Comparison of ENCODE assay signal across 8 cellular contexts in the genomic region with DNA sequence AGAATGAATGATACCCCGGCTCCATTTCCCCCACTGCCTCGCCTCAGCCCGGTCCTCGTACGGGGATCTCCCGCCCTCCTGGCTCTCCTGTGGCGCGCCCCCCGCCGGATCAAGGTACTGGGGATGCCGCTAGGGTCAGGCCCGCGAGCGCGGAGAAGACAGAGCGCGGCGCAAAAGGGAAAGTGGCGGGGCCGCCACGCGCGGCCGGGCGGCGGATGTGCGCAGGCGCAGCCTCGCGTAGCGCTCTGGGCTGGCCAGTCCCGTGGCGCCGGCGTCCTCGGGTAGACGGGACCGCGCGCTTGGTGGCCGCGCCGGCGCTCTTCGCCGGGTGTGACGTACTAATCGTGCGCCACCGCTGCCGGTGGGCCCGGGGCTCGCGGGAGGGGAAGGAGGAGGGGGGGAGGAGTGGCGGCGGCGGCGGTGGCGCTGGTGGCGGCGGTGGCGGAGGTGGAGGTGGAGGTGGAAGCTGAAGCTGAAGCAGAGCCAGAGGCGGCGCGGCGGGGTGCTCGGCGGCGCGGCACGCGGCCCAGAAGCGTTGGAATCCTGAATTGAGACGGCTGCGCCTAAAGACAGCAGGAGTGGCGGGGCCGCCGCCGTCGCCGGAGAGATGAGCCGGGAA. TPM values are rescaled to one million over a fixed set of nuclear protein-coding genes. Genes with fewer than 3 reads are reported as not detected.
A peak's percentile ranks its signal among the peaks of the same experiment; 100 is the strongest.
DNase-seq lines count a peak whose midpoint lies in the region; ATAC-seq and TF ChIP-seq lines count a peak whose summit lies in the region.

A gene (plus strand): TSS at position 331 of the 619 bp plus-strand sequence. CDS start 1,158 bp downstream, outside the sequence.

- no peaks in the 10 kb centered on the region for H3K36me3 Mint-ChIP-seq in natural killer cell
- peaks cover 26 to 40% of the 10 kb centered on the region in 2 donors for H3K36me3 Mint-ChIP-seq in stimulated activated naive B cell treated with anti-CD40 and anti-IgM and Interleukin-4, amounts not matched to agents 10 μg/mL and 1 μg/mL and 100 μg/mL, for 72 hours

- no peak for TF ChIP-seq CTCF in RWPE2 (IDR thresholded peaks at IDR 0.05; ENCODE audit: poor library complexity, severe bottlenecking)
- TF ChIP-seq CTCF in natural killer cell (IDR thresholded peaks at IDR 0.05), result no peak

- H3K27ac Mint-ChIP-seq in natural killer cell, result peak within 1 kb of the TSS; percentile 97 to 99
- peak within 1 kb of the TSS; percentile 99 for H3K27ac Mint-ChIP-seq in stimulated activated naive B cell treated with anti-CD40 and anti-IgM and Interleukin-4, amounts not matched to agents 10 μg/mL and 1 μg/mL and 100 μg/mL, for 72 hours

- H3K9me3 Mint-ChIP-seq in natural killer cell, result no peaks in the 10 kb centered on the region
- no peaks in the 10 kb centered on the region for H3K9me3 Mint-ChIP-seq in stimulated activated naive B cell treated with anti-CD40 and anti-IgM and Interleukin-4, amounts not matched to agents 10 μg/mL and 1 μg/mL and 100 μg/mL, for 72 hours

- H3K9me3 ChIP-seq in RWPE2 (ENCODE audit: severe bottlenecking), result no peaks in the 10 kb centered on the region

- peaks cover 17% of the 10 kb centered on the region for H3K4me1 ChIP-seq in RWPE2 (ENCODE audit: insufficient read depth, poor library complexity, severe bottlenecking)

- no peaks in the 10 kb centered on the region for H3K27me3 ChIP-seq in RWPE2 (ENCODE audit: insufficient read depth, poor library complexity, severe bottlenecking)

- ATAC-seq in GM21390 (IDR thresholded peaks at IDR 0.05; ENCODE audit: unreplicated experiment), result peak; percentile 53
- ATAC-seq in RWPE2 (ENCODE audit: low read depth), result peak; percentile 67
- ATAC-seq in natural killer cell, result peak; percentile 80 to 90 (median 87)
- ATAC-seq in stimulated activated naive B cell treated with anti-CD40 and anti-IgM and Interleukin-4, amounts not matched to agents 10 μg/mL and 1 μg/mL and 100 μg/mL, for 72 hours (replicated peaks), result peak; percentile 77 to 78

- intact Hi-C loops in natural killer cell (cut with micrococcal nuclease), result loop anchor here (1.0 to 5.0 kb wide), 8 partner anchors 11 to 309 kb away; a partner anchor contains a TSS

- peak within 1 kb of the TSS; percentile 58 for H3K4me3 ChIP-seq in RWPE2 (ENCODE audit: severe bottlenecking)

- H3K36me3 ChIP-seq in RWPE2 (ENCODE audit: low read depth), result peaks cover 28% of the 10 kb centered on the region

- peaks cover 22 to 35% of the 10 kb centered on the region in 2 donors for H3K4me1 Mint-ChIP-seq in natural killer cell
- peaks cover 47 to 60% of the 10 kb centered on the region in 2 donors for H3K4me1 Mint-ChIP-seq in stimulated activated naive B cell treated with anti-CD40 and anti-IgM and Interleukin-4, amounts not matched to agents 10 μg/mL and 1 μg/mL and 100 μg/mL, for 72 hours

- peak within 1 kb of the TSS; percentile 98 for H3K4me3 Mint-ChIP-seq in natural killer cell
- H3K4me3 Mint-ChIP-seq in stimulated activated naive B cell treated with anti-CD40 and anti-IgM and Interleukin-4, amounts not matched to agents 10 μg/mL and 1 μg/mL and 100 μg/mL, for 72 hours, result peak within 1 kb of the TSS; percentile 93 to 98

- H3K27ac ChIP-seq in RWPE2 (ENCODE audit: poor library complexity, severe bottlenecking), result peak within 1 kb of the TSS; percentile 76

- DNase-seq in Caki2 (ENCODE audit: low read depth), result peak; percentile 76
- DNase-seq in HuH-7 (ENCODE audit: low spot score), result peak; percentile 89
- peak; percentile 92 for DNase-seq in RWPE2 (ENCODE audit: low spot score)
- peak; percentile 90 for DNase-seq in activated T-helper 9 cell treated with anti-CD3 and anti-CD28 coated beads, Interleukin-2, amount 50 U/mL, for 16 hours (ENCODE audit: low read depth)
- peak; percentile 83 for DNase-seq in fibroblast of peridontal ligament (ENCODE audit: extremely low read depth)
- peak; percentile 90 for DNase-seq in natural killer cell
- peak; percentile 88 for DNase-seq in stimulated activated naive B cell treated with anti-CD40 and anti-IgM and Interleukin-4, amounts not matched to agents 10 μg/mL and 1 μg/mL and 100 μg/mL, for 72 hours

- no peaks in the 10 kb centered on the region for H3K27me3 Mint-ChIP-seq in natural killer cell (ENCODE audit: low read depth in 2 of 2)
- H3K27me3 Mint-ChIP-seq in stimulated activated naive B cell treated with anti-CD40 and anti-IgM and Interleukin-4, amounts not matched to agents 10 μg/mL and 1 μg/mL and 100 μg/mL, for 72 hours, result no peaks in the 10 kb centered on the region

- in situ Hi-C loops in Caki2 (cut with HindIII; ENCODE audit: low pct_unique_long_range_greater_than_20kb, low sequenced_read_pairs), result no loop called here

RNA-seq across cellular contexts. Expression of the gene that starts here (rescaled TPM):
- 105 and 115 TPM in 2 replicates for total RNA-seq in Caki2 (2014; rRNA removed; shearing (Covaris generic); ENCODE audit: low replicate concordance)
- 10 to 100 TPM; 36.9 to 42.3 (median 39.1) TPM for total RNA-seq in natural killer cell

Comparison
In these comparisons a context has a peak if more than half of its experiments do, and no peak if none do; other contexts are left out.
1. Peak in every context shown above with its lines: DNase-seq, ATAC-seq, H3K4me3 ChIP-seq and H3K27ac ChIP-seq.